In genomic region chr13:44758595-44759221, GRCh38 we compare ENCODE assay signal across 9 cellular contexts.
A peak's percentile ranks its signal among the peaks of the same experiment; 100 is the strongest.
DNase-seq lines count a peak whose midpoint lies in the region; ATAC-seq and TF ChIP-seq lines count a peak whose summit lies in the region.
"Had no signal": no experiment of that assay in that cellular context is flagged by ENCODE, and none has a peak within 500 bp of the region (broad histone marks: within the 10 kb centered on the region; RNA-seq: fewer than 3 reads in every experiment).

No MANE protein-coding gene starts in this region.

- H3K9me3 ChIP-seq in CD8-positive, alpha-beta T cell (ENCODE audit: low read length): no peaks in the 10 kb centered on the region

- peak; percentile 41 for DNase-seq in stimulated activated CD4-positive, alpha-beta T cell treated with anti-CD3 and anti-CD28 coated beads, Interleukin-15, amount 100 ng/mL, for 24 hours
- no peak for DNase-seq in stimulated activated CD4-positive, alpha-beta T cell treated with anti-CD3 and anti-CD28 coated beads, Interleukin-2, amount 100 ng/mL, for 48 hours
- DNase-seq in islet precursor cell (peak; percentile 73), type B pancreatic cell (ENCODE audit: extremely low spot score, unreplicated experiment) (no peak), NCI-H1694 treated with DMSO at 0.1 percent for 48 hours (lab: John Stamatoyannopoulos, UW) (no peak)
- no peak for DNase-seq in CD8-positive, alpha-beta T cell
- DNase-seq: hippocampal formation had no signal

- POLR2A ChIA-PET in CD8-positive, alpha-beta T cell (lab: Charles Lee): no interaction called here

- peak overlapping the region; percentile 92 for H3K27ac Mint-ChIP-seq in type B pancreatic cell
- no peak overlapping the region for H3K27ac Mint-ChIP-seq in CD8-positive, alpha-beta T cell

- H3K36me3 Mint-ChIP-seq in type B pancreatic cell: no peaks in the 10 kb centered on the region
- no peaks in the 10 kb centered on the region for H3K36me3 Mint-ChIP-seq in CD8-positive, alpha-beta T cell

- CTCF ChIA-PET in CD8-positive, alpha-beta T cell (lab: Charles Lee): no interaction called here

- no peaks in the 10 kb centered on the region for H3K9me3 Mint-ChIP-seq in type B pancreatic cell
- no peaks in the 10 kb centered on the region for H3K9me3 Mint-ChIP-seq in CD8-positive, alpha-beta T cell

- peak overlapping the region; percentile 63 for H3K4me3 Mint-ChIP-seq in type B pancreatic cell
- no peak overlapping the region for H3K4me3 Mint-ChIP-seq in CD8-positive, alpha-beta T cell

- H3K27me3 ChIP-seq in CD8-positive, alpha-beta T cell (ENCODE audit: insufficient read depth, low read length): no peaks in the 10 kb centered on the region

- H3K27ac ChIP-seq in CD8-positive, alpha-beta T cell (ENCODE audit: low read depth, low read length): no peak overlapping the region

- H3K4me3 ChIP-seq in WI38 (ENCODE audit: low read depth, low read length): peak overlapping the region; percentile 21
- H3K4me3 ChIP-seq in CD8-positive, alpha-beta T cell (ENCODE audit: low read depth, low read length): no peak overlapping the region

- TF ChIP-seq CTCF in WI38 (IDR thresholded peaks at IDR 0.05; ENCODE audit: low read depth, low read length) (no peak), type B pancreatic cell (conservative IDR thresholded peaks at IDR 0.05) (no peak)
- TF ChIP-seq CTCF in CD8-positive, alpha-beta T cell (IDR thresholded peaks at IDR 0.05): no peak

- H3K27me3 Mint-ChIP-seq in type B pancreatic cell: no peaks in the 10 kb centered on the region
- peaks cover 2% of the 10 kb centered on the region for H3K27me3 Mint-ChIP-seq in CD8-positive, alpha-beta T cell (ENCODE audit: low read depth)

- H3K36me3 ChIP-seq in CD8-positive, alpha-beta T cell (ENCODE audit: insufficient read depth, low read length): no peaks in the 10 kb centered on the region

- intact Hi-C loops in CD8-positive, alpha-beta T cell (cut with DNase I, micrococcal nuclease): no loop called here

- ATAC-seq in CD8-positive, alpha-beta T cell: no peak
- ATAC-seq in HG02763 (IDR thresholded peaks at IDR 0.05; ENCODE audit: unreplicated experiment): no peak

- H3K4me1 ChIP-seq in CD8-positive, alpha-beta T cell (ENCODE audit: insufficient read depth, low read length): no peaks in the 10 kb centered on the region

- H3K4me1 Mint-ChIP-seq in type B pancreatic cell (ENCODE audit: unreplicated experiment): peaks cover 41% of the 10 kb centered on the region
- H3K4me1 Mint-ChIP-seq in CD8-positive, alpha-beta T cell (ENCODE audit: low read depth): no peaks in the 10 kb centered on the region

Comparison
In these comparisons a context has a peak if more than half of its experiments do, and no peak if none do; other contexts are left out.
1. DNase-seq: peak in stimulated activated CD4-positive, alpha-beta T cell treated with anti-CD3 and anti-CD28 coated beads, Interleukin-15, amount 100 ng/mL, for 24 hours (single experiment) and islet precursor cell (single experiment); none in stimulated activated CD4-positive, alpha-beta T cell treated with anti-CD3 and anti-CD28 coated beads, Interleukin-2, amount 100 ng/mL, for 48 hours (0 of 2), type B pancreatic cell (single experiment), CD8-positive, alpha-beta T cell (0 of 7) and NCI-H1694 treated with DMSO at 0.1 percent for 48 hours (single experiment).